26 cellular contexts compared by ENCODE assay signal in genomic region chr9:122118343-122119165, GRCh38. TPM values are rescaled to one million over a fixed set of nuclear protein-coding genes. Genes with fewer than 3 reads are reported as not detected.
"Had no signal": no experiment of that assay in that cellular context is flagged by ENCODE, and none has a peak within 500 bp of the region (broad histone marks: within the 10 kb centered on the region; RNA-seq: fewer than 3 reads in every experiment).

No MANE protein-coding gene starts in this region.

- H3K4me3 Mint-ChIP-seq: naive B cell, nephron had no signal

- H3K79me2 ChIP-seq: hepatocyte had no signal

- H3K4me3 ChIP-seq: coronary artery, dorsolateral prefrontal cortex, hepatocyte, lung, sigmoid colon, stomach, thoracic aorta, transverse colon had no signal

- H3K36me3 Mint-ChIP-seq: naive B cell had no signal

- H3K27me3 ChIP-seq: dorsolateral prefrontal cortex, sigmoid colon, transverse colon had no signal

- H3K9me3 ChIP-seq: sigmoid colon, stomach, thoracic aorta, transverse colon had no signal

- ATAC-seq: esophagus mucosa, left colon, left ventricle myocardium superior had no signal

- H3K27ac ChIP-seq: coronary artery, dorsolateral prefrontal cortex, hepatocyte, sigmoid colon, stomach, thoracic aorta, transverse colon had no signal

- DNase-seq: dorsolateral prefrontal cortex; effector CD8-positive, alpha-beta T cell; foreskin melanocyte; head of caudate nucleus; left colon; left ventricle myocardium superior; mesenchymal stem cell; midbrain; naive B cell; sigmoid colon; small intestine; stimulated activated CD4-positive, alpha-beta T cell treated with anti-CD3 and anti-CD28 coated beads, Interleukin-12 subunit alpha, Interleukin-12 subunit beta, amount 100 ng/mL, for 4 hours; stimulated activated naive CD4-positive, alpha-beta T cell; stomach; substantia nigra; transverse colon had no signal

- H3K36me3 ChIP-seq: sigmoid colon, stomach, thoracic aorta, transverse colon had no signal

- H3K9me3 Mint-ChIP-seq: naive B cell, nephron had no signal

- FAIRE-seq: small intestine had no signal

- H3K4me1 ChIP-seq: sigmoid colon, stomach, transverse colon had no signal

- H3K4me2 ChIP-seq: hepatocyte had no signal

- H2AFZ ChIP-seq: hepatocyte had no signal

- H3K27ac Mint-ChIP-seq: nephron had no signal

RNA-seq across cellular contexts. Expression of gene MORN5, which starts 41.2 kb away (rescaled TPM):
- total RNA-seq: chondrocyte, esophagus mucosa, hepatocyte, kidney epithelial cell, left ventricle myocardium superior, osteocyte, pulmonary artery endothelial cell, thoracic aorta had no signal
- polyA plus RNA-seq: small intestine had no signal
